11 cellular contexts compared by ENCODE assay signal in genomic region chr5:168366124-168366523, GRCh38.
A peak's percentile ranks its signal among the peaks of the same experiment; 100 is the strongest.
DNase-seq lines count a peak whose midpoint lies in the region; TF ChIP-seq lines count a peak whose summit lies in the region.
"Had no signal": no experiment of that assay in that cellular context is flagged by ENCODE, and none has a peak within 500 bp of the region (broad histone marks: within the 10 kb centered on the region; RNA-seq: fewer than 3 reads in every experiment).

No MANE protein-coding gene starts in this region.

- H3K4me3 ChIP-seq in mesodermal cell (ENCODE audit: extremely low read depth, insufficient read depth, low read length, poor library complexity, severe bottlenecking), result no peak overlapping the region

- H3K4me1 ChIP-seq in mesodermal cell (ENCODE audit: control insufficient read depth, insufficient read depth, low read length, poor library complexity, severe bottlenecking), result peaks cover 28% of the 10 kb centered on the region

- in situ Hi-C loops in GM13977 (cut with MboI; ENCODE audit: low pct_unique_long_range_greater_than_20kb, low sequenced_read_pairs, unreplicated experiment), result no loop called here

- H3K27ac ChIP-seq in cingulate gyrus (ENCODE audit: low read depth, low read length), result peak overlapping the region; percentile 49
- peak overlapping the region; percentile 90 for H3K27ac ChIP-seq in mesodermal cell (ENCODE audit: low read depth, low read length, severe bottlenecking)

- TF ChIP-seq CTCF in GM13977 (IDR thresholded peaks at IDR 0.05; ENCODE audit: extremely low read depth, insufficient read depth, missing control alignments), result no peak

- no peaks in the 10 kb centered on the region for H3K9me3 ChIP-seq in mesodermal cell (ENCODE audit: control insufficient read depth, low read length)

- H3K36me3 ChIP-seq in mesodermal cell (ENCODE audit: control insufficient read depth, insufficient read depth, low read length), result no peaks in the 10 kb centered on the region

- peak; percentile 78 for DNase-seq in AG08395 (ENCODE audit: low spot score)
- peak; percentile 99 for DNase-seq in NCI-H226
- no peak for DNase-seq in stimulated activated CD8-positive, alpha-beta memory T cell treated with anti-CD3 and anti-CD28 coated beads, Interleukin-4, amount 100 ng/mL, for 48 hours
- DNase-seq in H4 (ENCODE audit: low spot score), result no peak
- DNase-seq in nucleus accumbens (lab: John Stamatoyannopoulos, UW), result no peak
- no peak for DNase-seq in GM13977 (ENCODE audit: low spot score)
- DNase-seq: activated CD8-positive, alpha-beta T cell treated with anti-CD3 and anti-CD28 coated beads, Interleukin-2, amount 10 ng/mL, durations not matched to agents 7 days and 5 days; CD8-positive, alpha-beta memory T cell; NCI-H2081 treated with DMSO at 0.1 percent for 48 hours had no signal

- 80% methylated on average over 2 of the region's 2 CpGs for WGBS in mesodermal cell (ENCODE audit: insufficient coverage in 2 of 2), 2 experiments

Comparison
In these comparisons a context has a peak if more than half of its experiments do, and no peak if none do; other contexts are left out.
1. DNase-seq: peak in AG08395 (single experiment) and NCI-H226 (single experiment); none in stimulated activated CD8-positive, alpha-beta memory T cell treated with anti-CD3 and anti-CD28 coated beads, Interleukin-4, amount 100 ng/mL, for 48 hours (single experiment), H4 (single experiment), nucleus accumbens (0 of 56) and GM13977 (single experiment).